1 cellular context compared by ENCODE assay signal in genomic region chr18:3450358-3451107, GRCh38.
TF ChIP-seq lines count a peak whose summit lies in the region.

No MANE protein-coding gene starts in this region.

TF ChIP-seq in K562, 482 proteins besides CTCF, POLR2A, EP300 and RAD21 (continued from another document and continues in another):
- TF ChIP-seq ZNF609 (CRISPR knock-in tag; IDR thresholded peaks at IDR 0.05; ENCODE audit: borderline replicate concordance) (peak; percentile 86; the same call in 1 of the 2 replicates), TAF15 (IDR thresholded peaks at IDR 0.05; ENCODE audit: low read depth, low read length) (no peak), TBP (optimal IDR thresholded peaks at IDR 0.05; ENCODE audit: low read depth, low read length) (no peak), MLLT1 (IDR thresholded peaks at IDR 0.05) (no peak), DACH1 (IDR thresholded peaks at IDR 0.05; ENCODE audit: partially characterized antibody) (no peak), GTF3C2 (IDR thresholded peaks at IDR 0.05; ENCODE audit: borderline replicate concordance, extremely low read depth, insufficient read length) (no peak), THRB (CRISPR knock-in tag; conservative IDR thresholded peaks at IDR 0.05) (no peak; the same call in 1 of the 2 replicates), NEUROD1 (IDR thresholded peaks at IDR 0.05; ENCODE audit: borderline replicate concordance, low read depth, low read length, partially characterized antibody) (no peak), CHD1 (IDR thresholded peaks at IDR 0.05; ENCODE audit: low read length) (peak; percentile 96), HOXB6 (CRISPR knock-in tag; IDR thresholded peaks at IDR 0.05; ENCODE audit: borderline replicate concordance) (no peak), GABPB1 (CRISPR knock-in tag; IDR thresholded peaks at IDR 0.05) (no peak; the same call in 1 of the 2 replicates), ELK3 (CRISPR knock-in tag; IDR thresholded peaks at IDR 0.05) (peak; percentile 77), ZMIZ1 (IDR thresholded peaks at IDR 0.05; ENCODE audit: low read depth in 2 of 2, low read length in 2 of 2) (no peak), POLR3A (IDR thresholded peaks at IDR 0.05; ENCODE audit: borderline replicate concordance, extremely low read depth, insufficient read depth, insufficient read length) (no peak), ZNF133 (CRISPR knock-in tag; IDR thresholded peaks at IDR 0.05) (no peak), RCOR1 (IDR thresholded peaks at IDR 0.05; ENCODE audit: borderline replicate concordance in 1 of 2, low read depth in 2 of 2, low read length in 2 of 2) (0 out of 4 replicates have a peak, but pooled peaks of 1 of the 2 experiments have one; percentile 1), HMG20A (CRISPR knock-in tag; conservative IDR thresholded peaks at IDR 0.05) (no peak), HSF4 (CRISPR knock-in tag; IDR thresholded peaks at IDR 0.05; ENCODE audit: borderline replicate concordance) (no peak), ZNF165 (CRISPR knock-in tag; IDR thresholded peaks at IDR 0.05; ENCODE audit: borderline replicate concordance) (no peak), ARID4B (CRISPR knock-in tag; IDR thresholded peaks at IDR 0.05) (no peak; the same call in 1 of the 2 replicates), E2F5 (CRISPR knock-in tag; IDR thresholded peaks at IDR 0.05) (peak; percentile 79; the same call in 1 of the 2 replicates), THRA (IDR thresholded peaks at IDR 0.05) (no peak)
